In genomic region chr12:65004270-65004669, GRCh38 we compare ENCODE assay signal across 23 cellular contexts.
DNase-seq lines count a peak whose midpoint lies in the region; ATAC-seq and TF ChIP-seq lines count a peak whose summit lies in the region.
"Had no signal": no experiment of that assay in that cellular context is flagged by ENCODE, and none has a peak within 500 bp of the region (broad histone marks: within the 10 kb centered on the region; RNA-seq: fewer than 3 reads in every experiment).

No MANE protein-coding gene starts in this region.

- H4K20me1 ChIP-seq in smooth muscle cell (ENCODE audit: low read depth), result no peaks in the 10 kb centered on the region

- no peak overlapping the region for H2AFZ ChIP-seq in smooth muscle cell (ENCODE audit: low read depth)

- TF ChIP-seq CTCF in RWPE2 (IDR thresholded peaks at IDR 0.05; ENCODE audit: poor library complexity, severe bottlenecking) (no peak), foreskin keratinocyte (conservative IDR thresholded peaks at IDR 0.05) (no peak), smooth muscle cell (IDR thresholded peaks at IDR 0.05; ENCODE audit: borderline replicate concordance, insufficient read depth, poor library complexity, severe bottlenecking) (no peak)

- H3K79me2 ChIP-seq in smooth muscle cell (ENCODE audit: low read depth), result no peaks in the 10 kb centered on the region

- H3F3A ChIP-seq in smooth muscle cell (ENCODE audit: low read depth), result no peaks in the 10 kb centered on the region

- no peak overlapping the region for H3K9ac ChIP-seq in smooth muscle cell (ENCODE audit: low read depth)
- H3K9ac ChIP-seq: KMS-11 had no signal

- H3K36me3 ChIP-seq in RWPE2 (ENCODE audit: low read depth), result no peaks in the 10 kb centered on the region
- H3K36me3 ChIP-seq in smooth muscle cell (ENCODE audit: low read depth), result no peaks in the 10 kb centered on the region
- H3K36me3 ChIP-seq: HAP-1, neutrophil had no signal

- H3K4me3 ChIP-seq in RWPE2 (ENCODE audit: severe bottlenecking) (no peak overlapping the region), smooth muscle cell (no peak overlapping the region)
- H3K4me3 ChIP-seq: dorsolateral prefrontal cortex, HAP-1 had no signal

- H3K27ac ChIP-seq in RWPE2 (ENCODE audit: poor library complexity, severe bottlenecking) (peak overlapping the region; percentile 87), foreskin keratinocyte (peak overlapping the region; percentile 24), smooth muscle cell (ENCODE audit: low read depth) (no peak overlapping the region)
- H3K27ac ChIP-seq: dorsolateral prefrontal cortex, KMS-11, neutrophil, VCaP had no signal

- no peaks in the 10 kb centered on the region for H3K9me3 ChIP-seq in RWPE2 (ENCODE audit: severe bottlenecking)
- no peaks in the 10 kb centered on the region for H3K9me3 ChIP-seq in smooth muscle cell (replicated peaks; ENCODE audit: low read depth)
- H3K9me3 ChIP-seq: HAP-1, neutrophil had no signal

- peak overlapping the region; percentile 56 for H3K4me2 ChIP-seq in smooth muscle cell
- H3K4me2 ChIP-seq: KMS-11 had no signal

- DNase-seq in HCEC 1CT (peak; percentile 34), RWPE2 (ENCODE audit: low spot score) (no peak), foreskin keratinocyte (peak; percentile 92 to 96), smooth muscle cell (lab: John Stamatoyannopoulos, UW; ENCODE audit: unreplicated experiment) (no peak), SIG-M5 treated with dmso at 0.1 percent for 504 hours (lab: John Stamatoyannopoulos, UW; ENCODE audit: unreplicated experiment) (no peak)
- no peak for DNase-seq in activated CD4-positive, alpha-beta T cell treated with anti-CD3 and anti-CD28 coated beads, Interleukin-2, amount 50 U/mL, for 1 hour
- DNase-seq: activated CD4-positive, alpha-beta T cell treated with anti-CD3 and anti-CD28 coated beads for 48 hours; activated effector memory CD4-positive, alpha-beta T cell treated with anti-CD3 and anti-CD28 coated beads, Interleukin-2, amount 50 U/mL, for 16 hours; activated T-cell treated with anti-CD3 and anti-CD28 coated beads, Interleukin-2, amount 50 U/mL, for 1 hour; Calu3; dorsolateral prefrontal cortex; mesendoderm; MV-4-11; NCI-H1436 treated with DMSO at 0.1 percent for 48 hours; NCI-H2107; stimulated activated naive CD4-positive, alpha-beta T cell treated with Interleukin-2 at 50 U/mL for 16 hours had no signal

- no peaks in the 10 kb centered on the region for H3K27me3 ChIP-seq in RWPE2 (ENCODE audit: insufficient read depth, poor library complexity, severe bottlenecking)
- no peaks in the 10 kb centered on the region for H3K27me3 ChIP-seq in foreskin keratinocyte
- peaks cover 14% of the 10 kb centered on the region for H3K27me3 ChIP-seq in smooth muscle cell (ENCODE audit: low read depth)

- WGBS in smooth muscle cell (ENCODE audit: low lambda C conversion rate), result 53% methylated on average over 1 of the region's 1 CpG

- ATAC-seq in RWPE2 (ENCODE audit: low read depth) (peak; percentile 98), foreskin keratinocyte (peak; percentile 98), HG03457 (IDR thresholded peaks at IDR 0.05; ENCODE audit: unreplicated experiment) (no peak)
- ATAC-seq: Right ventricle myocardium inferior, sciatic nerve had no signal

- H3K4me1 ChIP-seq in RWPE2 (ENCODE audit: insufficient read depth, poor library complexity, severe bottlenecking) (peaks cover 24% of the 10 kb centered on the region), foreskin keratinocyte (peaks cover 21% of the 10 kb centered on the region), smooth muscle cell (ENCODE audit: low read depth) (peaks cover 4% of the 10 kb centered on the region)
- H3K4me1 ChIP-seq: HAP-1 had no signal

Comparison
In these comparisons a context has a peak if more than half of its experiments do, and no peak if none do; other contexts are left out.
1. DNase-seq: peak in HCEC 1CT (single experiment) and foreskin keratinocyte (2 of 2); none in RWPE2 (single experiment), smooth muscle cell (single experiment), activated CD4-positive, alpha-beta T cell treated with anti-CD3 and anti-CD28 coated beads, Interleukin-2, amount 50 U/mL, for 1 hour (single experiment) and SIG-M5 treated with dmso at 0.1 percent for 504 hours (single experiment).